23 cellular contexts compared by ENCODE assay signal in genomic region chr5:171891150-171891549, GRCh38.
DNase-seq lines count a peak whose midpoint lies in the region; ATAC-seq and TF ChIP-seq lines count a peak whose summit lies in the region.
"Had no signal": no experiment of that assay in that cellular context is flagged by ENCODE, and none has a peak within 500 bp of the region (broad histone marks: within the 10 kb centered on the region; RNA-seq: fewer than 3 reads in every experiment).

No MANE protein-coding gene starts in this region.

- ATAC-seq in Right ventricle myocardium superior (ENCODE audit: poor library complexity) = peak; percentile 23
- ATAC-seq in heart right ventricle = peak in 5 of 8 donors; percentile 17 to 65 (median 60)
- peak; percentile 18 for ATAC-seq in left lobe of liver
- ATAC-seq: A549, GM12878 had no signal

- no peaks in the 10 kb centered on the region for H3K27me3 ChIP-seq in left ventricle myocardium inferior (ENCODE audit: low read depth)
- no peaks in the 10 kb centered on the region for H3K27me3 ChIP-seq in heart right ventricle
- H3K27me3 ChIP-seq: BE2C; BLaER1 treated with 17β-estradiol and CSF1 and Interleukin-3, amounts not matched to agents 10 nM and 100 nM had no signal

- H3K4me1 ChIP-seq in left ventricle myocardium inferior = peaks cover 63% of the 10 kb centered on the region
- peaks cover 0 to 65% (median 24%) of the 10 kb centered on the region in 9 donors for H3K4me1 ChIP-seq in heart right ventricle
- H3K4me1 ChIP-seq: A549; BE2C; BLaER1 treated with 17β-estradiol and CSF1 and Interleukin-3, amounts not matched to agents 10 nM and 100 nM; HAP-1 had no signal

- 48 to 56% methylated on average over 4 of the region's 4 CpGs for WGBS in heart right ventricle, 2 donors

- H3K27ac ChIP-seq in left ventricle myocardium inferior (replicated peaks) (no peak overlapping the region), heart right ventricle (peak overlapping the region in 3 of 10 donors; percentile 27 to 35 (median 28))
- H3K27ac ChIP-seq: A549; BLaER1 treated with 17β-estradiol and CSF1 and Interleukin-3, amounts not matched to agents 10 nM and 100 nM had no signal

- no peak for TF ChIP-seq CTCF in left ventricle myocardium inferior (IDR thresholded peaks at IDR 0.05; ENCODE audit: borderline replicate concordance)
- TF ChIP-seq CTCF in heart right ventricle (IDR thresholded peaks at IDR 0.05) = no peak

- no peak for DNase-seq in Right ventricle myocardium superior
- DNase-seq in left ventricle myocardium inferior = no peak
- DNase-seq in heart right ventricle = no peak
- DNase-seq in cardiac septum (ENCODE audit: low spot score) = no peak
- no peak for DNase-seq in left lobe of liver (ENCODE audit: low spot score)
- DNase-seq in NCI-H1105 treated with DMSO at 0.1 percent for 48 hours (lab: John Stamatoyannopoulos, UW) = no peak
- DNase-seq in superior temporal gyrus (ENCODE audit: extremely low spot score) = no peak
- DNase-seq: 8988T; ACHN; AML-193; BE2C; CD4-positive, alpha-beta T cell; CD8-positive, alpha-beta memory T cell; DMS 273 treated with DMSO at 0.1 percent for 48 hours; DMS79; EL; GDM1; GOT3; HFFc6 had no signal

- H3K9me3 ChIP-seq in left ventricle myocardium inferior (replicated peaks) = no peaks in the 10 kb centered on the region
- no peaks in the 10 kb centered on the region for H3K9me3 ChIP-seq in heart right ventricle
- H3K9me3 ChIP-seq: A549, BE2C, HAP-1 had no signal

- H3K4me3 ChIP-seq in left ventricle myocardium inferior (no peak overlapping the region), heart right ventricle (no peak overlapping the region)
- H3K4me3 ChIP-seq: A549; BLaER1 treated with 17β-estradiol and CSF1 and Interleukin-3, amounts not matched to agents 10 nM and 100 nM; GM12878; HAP-1 had no signal

- H3K36me3 ChIP-seq in left ventricle myocardium inferior = peaks cover 11% of the 10 kb centered on the region
- H3K36me3 ChIP-seq in heart right ventricle = peaks cover 0 to 54% (median 5%) of the 10 kb centered on the region in 9 donors

- intact Hi-C loops in Right ventricle myocardium superior (cut with DNase I) = no loop called here
- intact Hi-C loops in left ventricle myocardium inferior (cut with micrococcal nuclease) = no loop called here
- intact Hi-C loops in heart right ventricle (cut with DNase I) = no loop called here
- intact Hi-C loops in cardiac septum (cut with DNase I) = no loop called here
